Comparison of ENCODE assay signal across 31 cellular contexts in genomic region chr3:150142936-150143335, GRCh38.
"Had no signal": no experiment of that assay in that cellular context is flagged by ENCODE, and none has a peak within 500 bp of the region (broad histone marks: within the 10 kb centered on the region; RNA-seq: fewer than 3 reads in every experiment).

No MANE protein-coding gene starts in this region.

- DNase-seq: activated CD4-positive, alpha-beta T cell treated with anti-CD3 and anti-CD28 coated beads, Interleukin-2, amount 10 ng/mL, durations not matched to agents 24 days and 14 days; activated CD4-positive, alpha-beta T cell treated with anti-CD3 and anti-CD28 coated beads, Interleukin-2, amount 50 U/mL, for 4 hours; activated CD8-positive, alpha-beta T cell treated with anti-CD3 and anti-CD28 coated beads for 36 hours; activated effector memory CD4-positive, alpha-beta T cell treated with anti-CD3 and anti-CD28 coated beads, Interleukin-2, amount 50 U/mL, for 16 hours; activated naive CD4-positive, alpha-beta T cell; activated naive CD4-positive, alpha-beta T cell treated with anti-CD3 and anti-CD28 coated beads, Interleukin-2, amount 50 U/mL, for 16 hours; activated naive CD8-positive, alpha-beta T cell treated with anti-CD3 and anti-CD28 coated beads, Interleukin-2, amount 10 ng/mL, durations not matched to agents 7 days and 5 days; activated T-cell treated with anti-CD3 and anti-CD28 coated beads, Interleukin-2, amount 50 U/mL, for 1 hour; activated T-cell treated with anti-CD3 and anti-CD28 coated beads, Interleukin-2, amount 50 U/mL, for 72 hours; adrenal gland; caudate nucleus; cerebellar nuclear complex; Kasumi-1; MM.1S; MV-4-11; NCI-H1092; NCI-H1417; NCI-H146; NCI-H187; NCI-H2029 treated with DMSO at 0.1 percent for 48 hours; NCI-H2107; NCI-H2171; NCI-H510A; NCI-H526; NCI-H748 treated with DMSO at 0.1 percent for 48 hours; NK-92 treated with Interleukin-12 subunit alpha and Interleukin-12 subunit beta, amount 100 ng/mL, for 24 hours; PC-9; SIG-M5 had no signal

- H3K4me3 ChIP-seq: adrenal gland, PC-9 had no signal

- H3K27ac ChIP-seq: adrenal gland, PC-9, RWPE1 had no signal

- H3K9me3 ChIP-seq: adrenal gland had no signal

- H3K27me3 ChIP-seq: adrenal gland had no signal

- H3K4me1 ChIP-seq: adrenal gland had no signal

- ATAC-seq: activated CD8-positive, alpha-beta T cell treated with anti-CD3 and anti-CD28 coated beads for 36 hours; activated T-cell treated with anti-CD3 and anti-CD28 coated beads, Interleukin-2, amount 50 U/mL, for 72 hours; activated T-helper 17 cell treated with anti-CD3 and anti-CD28 coated beads, Interleukin-2, amount 50 U/mL, for 72 hours; Right ventricle myocardium inferior had no signal

- H3K36me3 ChIP-seq: adrenal gland had no signal
